1 cellular context compared by ENCODE assay signal in genomic region chr11:108239076-108239475, GRCh38.
TF ChIP-seq lines count a peak whose summit lies in the region.

No MANE protein-coding gene starts in this region.

TF ChIP-seq in HepG2, 621 proteins besides CTCF, POLR2A, EP300 and RAD21:
- TF ChIP-seq ZSCAN9 (CRISPR knock-in tag; IDR thresholded peaks at IDR 0.05; ENCODE audit: borderline replicate concordance) = no peak
- no peak for TF ChIP-seq EHMT2 (IDR thresholded peaks at IDR 0.05; ENCODE audit: borderline replicate concordance, low read depth, low read length)
- TF ChIP-seq ZNF83 (CRISPR knock-in tag; IDR thresholded peaks at IDR 0.05; ENCODE audit: borderline replicate concordance) = no peak
- TF ChIP-seq SNAI1 (CRISPR knock-in tag; IDR thresholded peaks at IDR 0.05; ENCODE audit: borderline replicate concordance) = no peak
- TF ChIP-seq ZNF274 (CRISPR knock-in tag; IDR thresholded peaks at IDR 0.05) = no peak
- no peak for TF ChIP-seq NFE2 (CRISPR knock-in tag; IDR thresholded peaks at IDR 0.05)
- TF ChIP-seq RXRB (CRISPR knock-in tag; IDR thresholded peaks at IDR 0.05; ENCODE audit: borderline replicate concordance) = no peak
- no peak for TF ChIP-seq JUN (CRISPR knock-in tag; IDR thresholded peaks at IDR 0.05)
- TF ChIP-seq ZNF143 (CRISPR knock-in tag; IDR thresholded peaks at IDR 0.05) = no peak
- TF ChIP-seq, protein P1, sequence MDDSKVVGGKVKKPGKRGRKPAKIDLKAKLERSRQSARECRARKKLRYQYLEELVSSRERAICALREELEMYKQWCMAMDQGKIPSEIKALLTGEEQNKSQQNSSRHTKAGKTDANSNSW (CRISPR knock-in tag; IDR thresholded peaks at IDR 0.05; ENCODE audit: borderline replicate concordance) = no peak
- TF ChIP-seq HOXD1 (CRISPR knock-in tag; IDR thresholded peaks at IDR 0.05) = no peak
- TF ChIP-seq, protein P2, sequence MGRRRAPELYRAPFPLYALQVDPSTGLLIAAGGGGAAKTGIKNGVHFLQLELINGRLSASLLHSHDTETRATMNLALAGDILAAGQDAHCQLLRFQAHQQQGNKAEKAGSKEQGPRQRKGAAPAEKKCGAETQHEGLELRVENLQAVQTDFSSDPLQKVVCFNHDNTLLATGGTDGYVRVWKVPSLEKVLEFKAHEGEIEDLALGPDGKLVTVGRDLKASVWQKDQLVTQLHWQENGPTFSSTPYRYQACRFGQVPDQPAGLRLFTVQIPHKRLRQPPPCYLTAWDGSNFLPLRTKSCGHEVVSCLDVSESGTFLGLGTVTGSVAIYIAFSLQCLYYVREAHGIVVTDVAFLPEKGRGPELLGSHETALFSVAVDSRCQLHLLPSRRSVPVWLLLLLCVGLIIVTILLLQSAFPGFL (CRISPR knock-in tag; IDR thresholded peaks at IDR 0.05) = no peak
- no peak for TF ChIP-seq ZNF564 (CRISPR knock-in tag; IDR thresholded peaks at IDR 0.05)
- TF ChIP-seq, protein P3, sequence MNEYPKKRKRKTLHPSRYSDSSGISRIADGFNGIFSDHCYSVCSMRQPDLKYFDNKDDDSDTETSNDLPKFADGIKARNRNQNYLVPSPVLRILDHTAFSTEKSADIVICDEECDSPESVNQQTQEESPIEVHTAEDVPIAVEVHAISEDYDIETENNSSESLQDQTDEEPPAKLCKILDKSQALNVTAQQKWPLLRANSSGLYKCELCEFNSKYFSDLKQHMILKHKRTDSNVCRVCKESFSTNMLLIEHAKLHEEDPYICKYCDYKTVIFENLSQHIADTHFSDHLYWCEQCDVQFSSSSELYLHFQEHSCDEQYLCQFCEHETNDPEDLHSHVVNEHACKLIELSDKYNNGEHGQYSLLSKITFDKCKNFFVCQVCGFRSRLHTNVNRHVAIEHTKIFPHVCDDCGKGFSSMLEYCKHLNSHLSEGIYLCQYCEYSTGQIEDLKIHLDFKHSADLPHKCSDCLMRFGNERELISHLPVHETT (CRISPR knock-in tag; conservative IDR thresholded peaks at IDR 0.05) = no peak
- no peak for TF ChIP-seq NCOR1 (IDR thresholded peaks at IDR 0.05; ENCODE audit: borderline replicate concordance, low read length)
- no peak for TF ChIP-seq SMARCC2 (IDR thresholded peaks at IDR 0.05)
- TF ChIP-seq PRDM15 (CRISPR knock-in tag; IDR thresholded peaks at IDR 0.05) = no peak
